Comparison of ENCODE assay signal across 2 cellular contexts in genomic region chr7:2237109-2237602, GRCh38.
TF ChIP-seq lines count a peak whose summit lies in the region.

No MANE protein-coding gene starts in this region.

TF ChIP-seq in HepG2, 621 proteins besides CTCF, POLR2A, EP300 and RAD21:
- TF ChIP-seq ZNF687 (CRISPR knock-in tag; IDR thresholded peaks at IDR 0.05) (peak; percentile 34), ZNF501 (CRISPR knock-in tag; IDR thresholded peaks at IDR 0.05) (no peak), JUN (CRISPR knock-in tag; IDR thresholded peaks at IDR 0.05) (no peak), ZFP36L1 (CRISPR knock-in tag; IDR thresholded peaks at IDR 0.05) (no peak)
TF ChIP-seq in HepG2: peak in this region for 1.

TF ChIP-seq in SK-N-SH, 30 proteins besides CTCF, POLR2A, EP300 and RAD21:
- no peak for TF ChIP-seq ZBTB33 (IDR thresholded peaks at IDR 0.05; ENCODE audit: borderline replicate concordance, low read depth)
- TF ChIP-seq GABPA (IDR thresholded peaks at IDR 0.05; ENCODE audit: low read depth) = no peak
- no peak for TF ChIP-seq USF1 (IDR thresholded peaks at IDR 0.05; ENCODE audit: borderline replicate concordance, low read depth)
- TF ChIP-seq POLR2AphosphoS5 (IDR thresholded peaks at IDR 0.05; ENCODE audit: low read depth, low read length) = no peak
- no peak for TF ChIP-seq CHD2 (IDR thresholded peaks at IDR 0.05; ENCODE audit: low read length, partially characterized antibody)
- TF ChIP-seq GATA2 (CRISPR knock-in tag; IDR thresholded peaks at IDR 0.05) = no peak
- TF ChIP-seq MEF2A (IDR thresholded peaks at IDR 0.05; ENCODE audit: borderline replicate concordance, low read depth) = no peak
- TF ChIP-seq USF2 (IDR thresholded peaks at IDR 0.05; ENCODE audit: borderline replicate concordance, low read depth, low read length) = no peak
- TF ChIP-seq YY1 (IDR thresholded peaks at IDR 0.05; ENCODE audit: low read depth) = no peak
- TF ChIP-seq ELF1 (IDR thresholded peaks at IDR 0.05) = no peak
- no peak for TF ChIP-seq SMC3 (IDR thresholded peaks at IDR 0.05; ENCODE audit: low read depth, low read length)
- no peak for TF ChIP-seq JUND (IDR thresholded peaks at IDR 0.05)
- TF ChIP-seq FOSL2 (IDR thresholded peaks at IDR 0.05; ENCODE audit: borderline replicate concordance, low read depth) = no peak
- no peak for TF ChIP-seq TAF1 (IDR thresholded peaks at IDR 0.05; ENCODE audit: borderline replicate concordance, low read depth, low read length)
- no peak for TF ChIP-seq SIN3A (IDR thresholded peaks at IDR 0.05; ENCODE audit: borderline replicate concordance, low read depth, low read length)
- no peak for TF ChIP-seq MXI1 (IDR thresholded peaks at IDR 0.05; ENCODE audit: low read depth, low read length)
- no peak for TF ChIP-seq EZH2phosphoT487 (IDR thresholded peaks at IDR 0.05; ENCODE audit: borderline replicate concordance, low read depth)
- TF ChIP-seq FOXJ3 (CRISPR knock-in tag; IDR thresholded peaks at IDR 0.05) = no peak
